ENCODE assay signal across 11 cellular contexts in genomic region chr2:237440819-237441281, GRCh38. TPM values are rescaled to one million over a fixed set of nuclear protein-coding genes. Genes with fewer than 3 reads are reported as not detected.
DNase-seq lines count a peak whose midpoint lies in the region; ATAC-seq, FAIRE-seq and TF ChIP-seq lines count a peak whose summit lies in the region.
"Had no signal": no experiment of that assay in that cellular context is flagged by ENCODE, and none has a peak within 500 bp of the region (broad histone marks: within the 10 kb centered on the region; RNA-seq: fewer than 3 reads in every experiment).

No MANE protein-coding gene starts in this region.

- H3K9me3 ChIP-seq in GM12878 (replicated peaks; ENCODE audit: control insufficient read depth, insufficient read depth, low read length) (no peaks in the 10 kb centered on the region; the same call in 2 of the 3 replicates), gastrocnemius medialis (no peaks in the 10 kb centered on the region)

- no peaks in the 10 kb centered on the region for H4K20me1 ChIP-seq in GM12878 (ENCODE audit: control insufficient read depth, insufficient read depth)

- no peak overlapping the region for H3K27ac Mint-ChIP-seq in progenitor cell of endocrine pancreas

- RAD21 ChIA-PET in GM12878 (lab: Charles Lee; ENCODE audit: unreplicated experiment), result no interaction called here

- TF ChIP-seq POLR2A in GM12878 (IDR thresholded peaks at IDR 0.05; ENCODE audit: low read depth, low read length), result no peak
- TF ChIP-seq POLR2A in gastrocnemius medialis (IDR thresholded peaks at IDR 0.05), result no peak

- no peaks in the 10 kb centered on the region for H3K36me3 Mint-ChIP-seq in progenitor cell of endocrine pancreas (ENCODE audit: insufficient read depth)

- H3K36me3 ChIP-seq in GM12878 (ENCODE audit: control insufficient read depth in 2 of 2, insufficient read depth in 2 of 2, low read length in 1 of 2), result no peaks in the 10 kb centered on the region
- no peaks in the 10 kb centered on the region for H3K36me3 ChIP-seq in gastrocnemius medialis

- peak; percentile 78 for FAIRE-seq in GM12878 (lab: Jason Lieb, UNC)
- FAIRE-seq: urothelium cell line had no signal

- 0% methylated on average over 2 of the region's 2 CpGs for WGBS in GM12878 (ENCODE audit: insufficient coverage, insufficient replicate concordance, low lambda C conversion rate, missing lambda C conversion rate)

- no peaks in the 10 kb centered on the region for H3K79me2 ChIP-seq in GM12878 (ENCODE audit: control insufficient read depth, insufficient read depth, low read length)

- H3K27me3 Mint-ChIP-seq in progenitor cell of endocrine pancreas, result peaks cover 22% of the 10 kb centered on the region

- in situ Hi-C loops in GM12878 (cut with MboI), result no loop called here
- in situ Hi-C loops in gastrocnemius medialis (cut with MboI; ENCODE audit: low sequenced_read_pairs in 4 of 4), result no loop called here

- no peak overlapping the region for H3K27ac ChIP-seq in GM12878 (ENCODE audit: control insufficient read depth, insufficient read depth)
- H3K27ac ChIP-seq in gastrocnemius medialis, result peak overlapping the region in 2 of 4 donors; percentile 12 to 31

- H3K4me3 Mint-ChIP-seq in progenitor cell of endocrine pancreas (ENCODE audit: low read depth), result no peak overlapping the region

- H3K9ac ChIP-seq in GM12878 (ENCODE audit: control insufficient read depth, insufficient read depth, low read length), result no peak overlapping the region

- no peak overlapping the region for H2AFZ ChIP-seq in GM12878 (ENCODE audit: control insufficient read depth, low read depth, low read length)

- peaks cover 4% of the 10 kb centered on the region for H3K4me1 Mint-ChIP-seq in progenitor cell of endocrine pancreas (ENCODE audit: low read depth)

- SMC1A ChIA-PET in GM12878 (lab: Charles Lee; ENCODE audit: uncharacterized antibody, unreplicated experiment), result interaction anchor here (0.8 to 1.5 kb wide), 2 partner anchors 33 to 68 kb away, joined by 3 read pairs; no protein-coding TSS in a partner anchor

- POLR2A ChIA-PET in GM12878 (lab: Charles Lee), result interaction anchor here (1.2 kb wide), 1 partner anchor 11 kb away, joined by 3 read pairs; no protein-coding TSS in a partner anchor
- POLR2A ChIA-PET in GM10248 (lab: Yijun Ruan, JAX), result no interaction called here

- H3K4me1 ChIP-seq in GM12878 (ENCODE audit: control insufficient read depth, insufficient read depth, low read length) (peaks cover 17% of the 10 kb centered on the region), gastrocnemius medialis (peaks cover 6 to 8% of the 10 kb centered on the region in 2 donors)

- H3K4me2 ChIP-seq in GM12878 (ENCODE audit: control insufficient read depth, insufficient read depth), result no peak overlapping the region

- TF ChIP-seq EP300 in GM12878 (IDR thresholded peaks at IDR 0.05; ENCODE audit: borderline replicate concordance in 1 of 2, control insufficient read depth in 1 of 2, low read depth in 2 of 2, low read length in 2 of 2), result no peak

- CTCF ChIA-PET in GM12878 (lab: Yijun Ruan, JAX), result interaction anchor here (0.9 to 1.5 kb wide), 3 partner anchors 35 to 333 kb away, joined by 3 to 4 read pairs (median 3); no protein-coding TSS in a partner anchor
- CTCF ChIA-PET in GM10248 (lab: Yijun Ruan, JAX), result interaction anchor here (0.8 to 1.2 kb wide), 2 partner anchors 19 to 142 kb away, joined by 3 read pairs; no protein-coding TSS in a partner anchor

- H3K27me3 ChIP-seq in GM12878 (replicated peaks in 1 of 2; ENCODE audit: control insufficient read depth in 2 of 2, insufficient read depth in 2 of 2, low read length in 1 of 2) (no peaks in the 10 kb centered on the region), gastrocnemius medialis (no peaks in the 10 kb centered on the region)

- intact Hi-C loops in GM12878 (cut with micrococcal nuclease; ENCODE audit: unreplicated experiment) (no loop called here), gastrocnemius medialis (cut with DNase I; ENCODE audit: low total_unique reads) (no loop called here)

- ATAC-seq in GM12878 (peak; percentile 48), gastrocnemius medialis (no peak), HG02852 (IDR thresholded peaks at IDR 0.05; ENCODE audit: unreplicated experiment) (no peak)

- TF ChIP-seq CTCF in GM12878 (IDR thresholded peaks at IDR 0.05 in 2 of 3, conservative IDR thresholded peaks at IDR 0.05 in 1 of 3; ENCODE audit: control insufficient read depth in 2 of 3, extremely low read depth in 1 of 3, insufficient read depth in 1 of 3, low read depth in 3 of 3, low read length in 3 of 3) (no peak), gastrocnemius medialis (IDR thresholded peaks at IDR 0.05 in 4 of 5, conservative IDR thresholded peaks at IDR 0.05 in 1 of 5) (no peak), GM10248 (IDR thresholded peaks at IDR 0.05; ENCODE audit: control extremely low read depth, extremely low read depth, low read depth, missing control alignments) (no peak), progenitor cell of endocrine pancreas (IDR thresholded peaks at IDR 0.05; ENCODE audit: unreplicated experiment) (no peak)

- DNase-seq in EL (peak; percentile 33), HT1080 (ENCODE audit: low read depth) (peak; percentile 62), GM12878 (ENCODE audit: low read depth, low spot score) (no peak), gastrocnemius medialis (no peak), GM10248 (ENCODE audit: extremely low spot score) (no peak), progenitor cell of endocrine pancreas (ENCODE audit: low spot score, unreplicated experiment) (no peak)
- peak; percentile 62 to 66 for DNase-seq in stimulated activated CD4-positive, alpha-beta T cell treated with anti-CD3 and anti-CD28 coated beads, Interleukin-2, amount 100 ng/mL, for 24 hours
- DNase-seq: DND-41, NCI-H345 had no signal

- no peak for TF ChIP-seq RAD21 in GM12878 (IDR thresholded peaks at IDR 0.05; ENCODE audit: insufficient read depth, low read depth, low read length)

- no peaks in the 10 kb centered on the region for H3K9me3 Mint-ChIP-seq in progenitor cell of endocrine pancreas (ENCODE audit: low read depth)

- H3K4me3 ChIP-seq in GM12878 (no peak overlapping the region), gastrocnemius medialis (no peak overlapping the region)

- BruUV-seq in GM12878 (replicated peaks; lab: Mats Ljungman, UMichigan), result no TSS peak

TF ChIP-seq in GM12878, 131 proteins besides CTCF, POLR2A, EP300 and RAD21 (continues in another document):
- no peak for TF ChIP-seq JUND (IDR thresholded peaks at IDR 0.05; ENCODE audit: low read depth, low read length)
- no peak for TF ChIP-seq NFXL1 (IDR thresholded peaks at IDR 0.05; ENCODE audit: borderline replicate concordance)
- peak; percentile 66; the same call in 1 of the 2 replicates for TF ChIP-seq TBL1XR1 (IDR thresholded peaks at IDR 0.05; ENCODE audit: low read depth, low read length)
- no peak for TF ChIP-seq ZNF217 (IDR thresholded peaks at IDR 0.05)
- no peak for TF ChIP-seq SP1 (IDR thresholded peaks at IDR 0.05; ENCODE audit: low read depth, low read length)
- TF ChIP-seq ATF7 (IDR thresholded peaks at IDR 0.05; ENCODE audit: low read depth), result no peak

RNA-seq across cellular contexts. Expression of gene COL6A3, which starts 26.9 kb away (rescaled TPM):
- 251 and 254 TPM in 2 replicates for total RNA-seq in HT1080 (2014; rRNA removed; shearing (Covaris generic))
- polyA plus RNA-seq in HT1080 (2015; cell fraction: cytosol; rRNA removed), result 106 and 122 TPM in 2 replicates
- polyA plus RNA-seq in HT1080 (2015; cell fraction: nucleus; rRNA removed), result 1,736 and 1,844 TPM in 2 replicates
- total RNA-seq in GM12878 (2013; cell fraction: nucleolus; rRNA removed), result 0.07 and 0.48 TPM in 2 replicates
- total RNA-seq in GM12878 (2014; rRNA removed), result not detected in 2 replicates
- total RNA-seq in GM12878 (2014; rRNA removed; fragmentation: Illumina TruSeq; extraction: Trizol), result 0.05 TPM in 1 of 2 replicates, not detected in the other
- 0.43 and 0.51 TPM in 2 replicates for total RNA-seq in GM12878 (2021)
- polyA plus RNA-seq in GM12878 (2011; ENCODE audit: low read depth), result not detected
- polyA plus RNA-seq in GM12878 (2011; rRNA removed), result 0.01 TPM in 1 of 2 replicates, not detected in the other
- polyA plus RNA-seq in GM12878 (2011; cell fraction: cytosol; rRNA removed), result under 0.01 TPM in 1 of 2 replicates, not detected in the other
- 0.03 TPM in 2 replicates for polyA plus RNA-seq in GM12878 (2011; cell fraction: nucleus; rRNA removed)
- polyA plus RNA-seq in GM12878 (2012), result 0.04 TPM in 1 of 2 replicates, not detected in the other
- 0.01 and 0.14 TPM in 2 replicates for polyA plus RNA-seq in GM12878 (2014; fragmentation: Illumina TruSeq; extraction: Trizol)
- polyA plus RNA-seq in GM12878 (2014; fragmentation: Nextera tagmentation; extraction: Ambion mirVana), result not detected
- polyA plus RNA-seq in GM12878 (2014; rRNA removed), result 0.01 and 0.03 TPM in 2 replicates
- under 1 TPM; 0.16 to 0.19 TPM for polyA plus RNA-seq in GM12878 (2016; fragmentation: Nextera tagmentation; extraction: Ambion mirVana)
- not detected in 2 replicates for polyA minus RNA-seq in GM12878 (2011; rRNA and poly(A)+ RNA removed)
- polyA minus RNA-seq in GM12878 (2011; cell fraction: cytosol; rRNA and poly(A)+ RNA removed), result not detected in 2 replicates
- 0.60 TPM in 1 of 2 replicates, not detected in the other for polyA minus RNA-seq in GM12878 (2011; cell fraction: nucleus; rRNA and poly(A)+ RNA removed)
- 100 to 1,000 TPM in 2 of 4 donors, 10 to 100 TPM in 2; 45.3 to 150 (median 108) TPM for total RNA-seq in gastrocnemius medialis
- total RNA-seq in progenitor cell of endocrine pancreas, result 0.82 and 1.0 TPM in 2 replicates

RNA-seq across cellular contexts. Expression of gene MLPH, which starts 46.2 kb away (rescaled TPM):
- total RNA-seq in HT1080 (2014; rRNA removed; shearing (Covaris generic)), result not detected in 2 replicates
- polyA plus RNA-seq in HT1080 (2015; cell fraction: cytosol; rRNA removed), result 0.19 TPM in 1 of 2 replicates, not detected in the other
- 0.33 and 0.41 TPM in 2 replicates for polyA plus RNA-seq in HT1080 (2015; cell fraction: nucleus; rRNA removed)
- total RNA-seq in GM12878 (2013; cell fraction: nucleolus; rRNA removed), result not detected in 2 replicates
- total RNA-seq in GM12878 (2014; rRNA removed), result not detected in 2 replicates
- total RNA-seq in GM12878 (2014; rRNA removed; fragmentation: Illumina TruSeq; extraction: Trizol), result not detected in 2 replicates
- 0.40 and 0.85 TPM in 2 replicates for total RNA-seq in GM12878 (2021)
- polyA plus RNA-seq in GM12878 (2011; ENCODE audit: low read depth), result not detected
- 0.09 and 0.16 TPM in 2 replicates for polyA plus RNA-seq in GM12878 (2011; rRNA removed)
- 0.10 TPM in 1 of 2 replicates, not detected in the other for polyA plus RNA-seq in GM12878 (2011; cell fraction: cytosol; rRNA removed)
- polyA plus RNA-seq in GM12878 (2011; cell fraction: nucleus; rRNA removed), result 0.13 and 0.22 TPM in 2 replicates
- polyA plus RNA-seq in GM12878 (2012), result not detected in 2 replicates
- not detected in 2 replicates for polyA plus RNA-seq in GM12878 (2014; fragmentation: Illumina TruSeq; extraction: Trizol)
- polyA plus RNA-seq in GM12878 (2014; fragmentation: Nextera tagmentation; extraction: Ambion mirVana), result not detected
- not detected in 2 replicates for polyA plus RNA-seq in GM12878 (2014; rRNA removed)
- not detected for polyA plus RNA-seq in GM12878 (2016; fragmentation: Nextera tagmentation; extraction: Ambion mirVana)
- polyA minus RNA-seq in GM12878 (2011; rRNA and poly(A)+ RNA removed), result 0.82 and 0.95 TPM in 2 replicates
- not detected in 2 replicates for polyA minus RNA-seq in GM12878 (2011; cell fraction: cytosol; rRNA and poly(A)+ RNA removed)
- 0.19 and 0.24 TPM in 2 replicates for polyA minus RNA-seq in GM12878 (2011; cell fraction: nucleus; rRNA and poly(A)+ RNA removed)
- total RNA-seq in gastrocnemius medialis, result 1 to 10 TPM; 6.5 to 8.7 (median 7.2) TPM
- total RNA-seq in progenitor cell of endocrine pancreas, result 1.2 and 1.6 TPM in 2 replicates

Comparison
In these comparisons a context has a peak if more than half of its experiments do, and no peak if none do; other contexts are left out.
1. DNase-seq: peak in EL (single experiment), HT1080 (single experiment) and stimulated activated CD4-positive, alpha-beta T cell treated with anti-CD3 and anti-CD28 coated beads, Interleukin-2, amount 100 ng/mL, for 24 hours (2 of 2); none in GM12878 (single experiment), gastrocnemius medialis (0 of 2), GM10248 (single experiment) and progenitor cell of endocrine pancreas (single experiment).
2. RNA of gene COL6A3, which starts 26.9 kb away (total RNA-seq): 251 to 254 TPM in HT1080 and 45.3 to 150 TPM in gastrocnemius medialis; 0.82 to 1.0 TPM in progenitor cell of endocrine pancreas and 0.05 to 0.51 TPM in GM12878; every median in the first group is over 10 times any median in the second.